In the genomic region with DNA sequence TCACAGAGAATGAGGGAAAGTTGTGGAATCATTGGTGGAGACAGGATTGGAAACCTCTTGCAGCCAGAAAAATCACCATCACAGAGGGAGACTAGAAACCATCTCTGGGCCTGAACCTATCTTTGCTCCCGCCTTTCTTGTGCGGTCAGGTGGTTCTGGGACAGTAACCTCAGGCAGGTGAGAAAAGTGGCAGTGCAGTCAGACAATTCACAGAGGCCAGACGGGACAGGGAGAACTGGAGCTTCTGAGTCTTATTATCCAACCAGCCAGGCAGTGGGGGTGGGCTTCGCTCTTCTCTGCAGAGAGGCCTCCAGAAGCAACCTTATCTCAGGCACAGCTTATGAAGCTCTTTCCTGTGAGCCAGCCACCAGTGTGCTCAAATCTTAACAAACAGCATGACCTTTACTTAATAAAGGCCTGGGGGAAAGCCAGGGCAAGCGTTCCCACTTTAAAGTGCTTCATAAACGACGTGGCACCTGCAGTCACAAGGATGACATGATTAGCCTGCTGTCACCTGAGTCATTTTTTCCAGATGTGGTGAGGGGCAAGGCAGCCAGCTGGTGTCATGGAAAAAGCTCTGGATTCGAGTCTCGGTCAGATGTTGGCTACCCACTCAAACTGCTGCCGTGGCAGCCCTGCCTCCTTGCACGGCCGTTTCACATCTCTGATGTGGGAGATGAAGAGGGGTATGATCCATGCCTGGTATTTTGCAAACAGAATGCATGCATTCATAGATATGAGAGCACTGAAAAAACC, we compare ENCODE assay signal across 8 cellular contexts.
A peak's percentile ranks its signal among the peaks of the same experiment; 100 is the strongest.
DNase-seq lines count a peak whose midpoint lies in the region; ATAC-seq and TF ChIP-seq lines count a peak whose summit lies in the region.

No MANE protein-coding gene starts in this region.

- no peak overlapping the region for H3K4me3 ChIP-seq in breast epithelium
- H3K4me3 ChIP-seq in transverse colon: no peak overlapping the region
- H3K4me3 ChIP-seq in Peyer's patch: no peak overlapping the region

- no peaks in the 10 kb centered on the region for H3K9me3 Mint-ChIP-seq in MCF 10A (ENCODE audit: unreplicated experiment)
- H3K9me3 Mint-ChIP-seq in activated CD8-positive, alpha-beta memory T cell treated with anti-CD3 and anti-CD28 coated beads, Interleukin-2, amount 10 ng/mL, durations not matched to agents 7 days and 5 days (ENCODE audit: low read depth): no peaks in the 10 kb centered on the region
- H3K9me3 Mint-ChIP-seq in memory B cell: no peaks in the 10 kb centered on the region

- H3K27me3 Mint-ChIP-seq in MCF 10A (ENCODE audit: insufficient read depth, unreplicated experiment): no peaks in the 10 kb centered on the region
- H3K27me3 Mint-ChIP-seq in activated CD8-positive, alpha-beta memory T cell treated with anti-CD3 and anti-CD28 coated beads, Interleukin-2, amount 10 ng/mL, durations not matched to agents 7 days and 5 days: no peaks in the 10 kb centered on the region
- no peaks in the 10 kb centered on the region for H3K27me3 Mint-ChIP-seq in memory B cell

- no peaks in the 10 kb centered on the region for H3K36me3 ChIP-seq in breast epithelium
- H3K36me3 ChIP-seq in transverse colon: no peaks in the 10 kb centered on the region
- no peaks in the 10 kb centered on the region for H3K36me3 ChIP-seq in Peyer's patch

- H3K27me3 ChIP-seq in breast epithelium: no peaks in the 10 kb centered on the region
- no peaks in the 10 kb centered on the region for H3K27me3 ChIP-seq in transverse colon
- H3K27me3 ChIP-seq in Peyer's patch: no peaks in the 10 kb centered on the region

- H3K36me3 Mint-ChIP-seq in MCF 10A (ENCODE audit: insufficient read depth, unreplicated experiment) (no peaks in the 10 kb centered on the region), memory B cell (no peaks in the 10 kb centered on the region)
- H3K36me3 Mint-ChIP-seq in activated CD8-positive, alpha-beta memory T cell treated with anti-CD3 and anti-CD28 coated beads, Interleukin-2, amount 10 ng/mL, durations not matched to agents 7 days and 5 days: peaks cover under 1% of the 10 kb centered on the region

- DNase-seq in breast epithelium (ENCODE audit: low spot score in 2 of 2) (no peak), MCF 10A (ENCODE audit: unreplicated experiment) (no peak), memory B cell (ENCODE audit: low spot score in 2 of 2) (no peak), transverse colon (no peak), Peyer's patch (no peak)
- peak; percentile 74 for DNase-seq in activated CD8-positive, alpha-beta memory T cell treated with anti-CD3 and anti-CD28 coated beads, Interleukin-2, amount 10 ng/mL, durations not matched to agents 7 days and 5 days

- no peak overlapping the region for H3K4me3 Mint-ChIP-seq in MCF 10A (ENCODE audit: unreplicated experiment)
- H3K4me3 Mint-ChIP-seq in activated CD8-positive, alpha-beta memory T cell treated with anti-CD3 and anti-CD28 coated beads, Interleukin-2, amount 10 ng/mL, durations not matched to agents 7 days and 5 days: no peak overlapping the region
- no peak overlapping the region for H3K4me3 Mint-ChIP-seq in memory B cell

- TF ChIP-seq CTCF in breast epithelium (IDR thresholded peaks at IDR 0.05) (no peak), MCF 10A (IDR thresholded peaks at IDR 0.05; ENCODE audit: unreplicated experiment) (no peak), transverse colon (IDR thresholded peaks at IDR 0.05) (no peak), Peyer's patch (IDR thresholded peaks at IDR 0.05) (no peak)

- WGBS in transverse colon (ENCODE audit: low coverage in 1 of 2), 2 donors: 63 to 88% methylated on average over 5 to 12 of the region's 12 CpGs

- H3K4me1 ChIP-seq in breast epithelium (peaks cover 0 to 24% of the 10 kb centered on the region in 2 donors), transverse colon (peaks cover 5 to 58% (median 41%) of the 10 kb centered on the region in 4 donors), Peyer's patch (peaks cover 0 to 40% (median 8%) of the 10 kb centered on the region in 4 donors)

- peak overlapping the region; percentile 74 to 93 for H3K27ac ChIP-seq in breast epithelium
- H3K27ac ChIP-seq in transverse colon: peak overlapping the region in 3 of 4 donors; percentile 51 to 62 (median 62)
- peak overlapping the region in 2 of 4 donors; percentile 58 to 59 for H3K27ac ChIP-seq in Peyer's patch

- in situ Hi-C loops in transverse colon (cut with MboI; ENCODE audit: low pct_ligation_motif_present in 1 of 4, low pct_unique_long_range_greater_than_20kb in 1 of 4, low sequenced_read_pairs in 3 of 4): no loop called here

- H3K27ac Mint-ChIP-seq in MCF 10A (ENCODE audit: low read depth, unreplicated experiment) (no peak overlapping the region), memory B cell (peak overlapping the region; percentile 69)
- H3K27ac Mint-ChIP-seq in activated CD8-positive, alpha-beta memory T cell treated with anti-CD3 and anti-CD28 coated beads, Interleukin-2, amount 10 ng/mL, durations not matched to agents 7 days and 5 days: peak overlapping the region; percentile 98

- H3K4me1 Mint-ChIP-seq in MCF 10A (ENCODE audit: insufficient read depth, unreplicated experiment) (peaks cover 25% of the 10 kb centered on the region), memory B cell (peaks cover 59% of the 10 kb centered on the region)
- H3K4me1 Mint-ChIP-seq in activated CD8-positive, alpha-beta memory T cell treated with anti-CD3 and anti-CD28 coated beads, Interleukin-2, amount 10 ng/mL, durations not matched to agents 7 days and 5 days: peaks cover 93% of the 10 kb centered on the region

- TF ChIP-seq EP300 in transverse colon (IDR thresholded peaks at IDR 0.05; ENCODE audit: low read depth): no peak

- intact Hi-C loops in breast epithelium (cut with DNase I; ENCODE audit: low total_unique reads) (no loop called here), MCF 10A (cut with micrococcal nuclease) (no loop called here), transverse colon (cut with DNase I; ENCODE audit: low total_unique reads) (no loop called here)

- peak; percentile 17 for ATAC-seq in activated CD8-positive, alpha-beta memory T cell treated with anti-CD3 and anti-CD28 coated beads, Interleukin-2, amount 10 ng/mL, durations not matched to agents 7 days and 5 days
- ATAC-seq in memory B cell (ENCODE audit: low read depth): no peak
- ATAC-seq in HG02678 (IDR thresholded peaks at IDR 0.05; ENCODE audit: unreplicated experiment): no peak
- ATAC-seq in HG02759 (IDR thresholded peaks at IDR 0.05; ENCODE audit: unreplicated experiment): no peak

- no peaks in the 10 kb centered on the region for H3K9me3 ChIP-seq in breast epithelium
- no peaks in the 10 kb centered on the region for H3K9me3 ChIP-seq in transverse colon
- H3K9me3 ChIP-seq in Peyer's patch: no peaks in the 10 kb centered on the region

- BruUV-seq in MCF 10A (replicated peaks; lab: Mats Ljungman, UMichigan): no TSS peak

- POLR2A ChIA-PET in MCF 10A (lab: Yijun Ruan, JAX): no interaction called here

- TF ChIP-seq POLR2A in breast epithelium (IDR thresholded peaks at IDR 0.05) (no peak), transverse colon (IDR thresholded peaks at IDR 0.05) (no peak), Peyer's patch (IDR thresholded peaks at IDR 0.05) (no peak)

- CTCF ChIA-PET in MCF 10A (lab: Yijun Ruan, JAX): interaction anchor here (0.8 kb wide), 1 partner anchor 8 kb away, joined by 3 read pairs; no protein-coding TSS in a partner anchor
- CTCF ChIA-PET in activated CD8-positive, alpha-beta memory T cell treated with anti-CD3 and anti-CD28 coated beads, Interleukin-2, amount 10 ng/mL, durations not matched to agents 7 days and 5 days (lab: Charles Lee): interaction anchor here (0.7 to 2.1 kb wide), 3 partner anchors 26 to 108 kb away, joined by 3 to 5 read pairs (median 5); no protein-coding TSS in a partner anchor
